In genomic region chr16:27334874-27335273, GRCh38 we compare ENCODE assay signal across 1 cellular context.
TF ChIP-seq lines count a peak whose summit lies in the region.

No MANE protein-coding gene starts in this region.

TF ChIP-seq in GM23338, 12 proteins besides CTCF, POLR2A, EP300 and RAD21:
- TF ChIP-seq REST (IDR thresholded peaks at IDR 0.05; ENCODE audit: unreplicated experiment), result no peak
- no peak for TF ChIP-seq POLR2AphosphoS5 (IDR thresholded peaks at IDR 0.05; ENCODE audit: low read depth)
- TF ChIP-seq EZH2 (IDR thresholded peaks at IDR 0.05; ENCODE audit: low read depth, unreplicated experiment), result no peak
- TF ChIP-seq EZH2phosphoT487 (IDR thresholded peaks at IDR 0.05; ENCODE audit: unreplicated experiment), result no peak
- TF ChIP-seq, protein P1, sequence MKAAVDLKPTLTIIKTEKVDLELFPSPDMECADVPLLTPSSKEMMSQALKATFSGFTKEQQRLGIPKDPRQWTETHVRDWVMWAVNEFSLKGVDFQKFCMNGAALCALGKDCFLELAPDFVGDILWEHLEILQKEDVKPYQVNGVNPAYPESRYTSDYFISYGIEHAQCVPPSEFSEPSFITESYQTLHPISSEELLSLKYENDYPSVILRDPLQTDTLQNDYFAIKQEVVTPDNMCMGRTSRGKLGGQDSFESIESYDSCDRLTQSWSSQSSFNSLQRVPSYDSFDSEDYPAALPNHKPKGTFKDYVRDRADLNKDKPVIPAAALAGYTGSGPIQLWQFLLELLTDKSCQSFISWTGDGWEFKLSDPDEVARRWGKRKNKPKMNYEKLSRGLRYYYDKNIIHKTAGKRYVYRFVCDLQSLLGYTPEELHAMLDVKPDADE (IDR thresholded peaks at IDR 0.05), result no peak
- TF ChIP-seq ZNF114 (CRISPR knock-in tag; IDR thresholded peaks at IDR 0.05), result no peak
- no peak for TF ChIP-seq NANOG (IDR thresholded peaks at IDR 0.05; ENCODE audit: borderline replicate concordance)
- no peak for TF ChIP-seq ZNF462 (CRISPR knock-in tag; IDR thresholded peaks at IDR 0.05)
- no peak for TF ChIP-seq JUNB (IDR thresholded peaks at IDR 0.05; ENCODE audit: unreplicated experiment)
- TF ChIP-seq ZNF331 (CRISPR knock-in tag; IDR thresholded peaks at IDR 0.05; ENCODE audit: low read depth), result no peak
- no peak for TF ChIP-seq CREB1 (CRISPR knock-in tag; IDR thresholded peaks at IDR 0.05; ENCODE audit: low read depth)
- TF ChIP-seq STAT1 (IDR thresholded peaks at IDR 0.05; ENCODE audit: unreplicated experiment), result no peak
TF ChIP-seq in GM23338: peak in this region for 0.
